Comparison of ENCODE assay signal across 8 cellular contexts in the genomic region with DNA sequence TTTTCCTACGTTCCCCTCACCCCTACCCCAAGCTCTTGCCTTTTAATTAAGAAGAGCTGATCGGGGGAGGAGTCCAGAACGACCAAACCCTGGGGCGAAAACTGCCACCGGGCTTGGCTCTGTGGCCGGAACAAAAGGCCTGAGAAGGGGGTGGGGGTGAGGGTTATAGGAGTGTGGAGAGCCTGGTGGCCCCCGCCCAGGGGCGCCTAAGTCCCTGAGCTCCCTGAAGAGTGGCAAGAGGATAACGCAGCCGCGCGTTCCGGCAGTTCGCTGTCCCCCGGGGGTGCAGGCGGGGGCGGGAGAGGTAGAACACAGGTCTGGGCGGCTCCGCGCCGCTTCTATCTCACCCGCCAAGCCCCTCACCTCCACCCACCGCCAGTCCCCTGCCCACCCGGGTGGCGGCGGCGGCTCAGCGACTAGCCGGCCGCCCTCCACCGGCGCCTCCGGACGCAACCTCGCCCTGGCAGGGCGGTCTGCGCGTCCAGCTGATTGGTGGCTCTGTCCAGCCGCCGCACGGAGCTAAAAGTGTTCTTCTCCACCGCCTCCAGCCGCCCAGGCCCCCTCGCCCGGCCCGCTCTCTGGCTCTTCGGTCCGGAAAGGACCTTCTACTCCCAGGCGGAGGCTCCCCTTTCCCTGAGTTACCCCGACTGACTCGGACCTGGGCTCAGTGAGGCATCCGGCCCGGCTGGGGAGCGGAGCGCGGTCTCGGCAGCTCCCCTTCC. TPM values are rescaled to one million over a fixed set of nuclear protein-coding genes. Genes with fewer than 3 reads are reported as not detected.
DNase-seq lines count a peak whose midpoint lies in the region; ATAC-seq and TF ChIP-seq lines count a peak whose summit lies in the region.

No MANE protein-coding gene starts in this region.

- peak overlapping the region; percentile 96 for H3K4me2 ChIP-seq in HCT116 (ENCODE audit: low read length)

- H3K27me3 ChIP-seq in HCT116 (ENCODE audit: insufficient read depth, low read length) (no peaks in the 10 kb centered on the region), skeletal muscle tissue (ENCODE audit: control insufficient read depth in 3 of 3, insufficient read depth in 3 of 3, low read length in 3 of 3) (peaks cover 51 to 62% (median 53%) of the 10 kb centered on the region in 3 donors)

- no peaks in the 10 kb centered on the region for H3K9me2 ChIP-seq in HCT116 (ENCODE audit: insufficient read depth)

- peak overlapping the region; percentile 58 for H3K9ac ChIP-seq in HCT116 (ENCODE audit: low read length)
- H3K9ac ChIP-seq in skeletal muscle tissue (ENCODE audit: low read depth in 1 of 3, low read length in 3 of 3): no peak overlapping the region

- peak overlapping the region; percentile 72 for H2AFZ ChIP-seq in HCT116 (ENCODE audit: low read depth, low read length, poor library complexity, severe bottlenecking)

- RAD21 ChIA-PET in HCT116 (lab: Charles Lee; ENCODE audit: low non-redundant PET in 1 of 2, low total read pairs in 2 of 2, uncharacterized antibody in 2 of 2, unreplicated experiment in 2 of 2): interaction anchor here in 1 of 2 experiments (2.8 kb wide), 1 partner anchor 19 kb away, joined by 12 read pairs; a partner anchor contains a TSS

- H3K4me3 ChIP-seq in HCT116 (replicated peaks in 1 of 2; ENCODE audit: low read depth in 1 of 2, low read length in 2 of 2): peak overlapping the region; percentile 57 to 62
- H3K4me3 ChIP-seq in skeletal muscle tissue (ENCODE audit: low read length in 3 of 3): peak overlapping the region; percentile 49 to 65 (median 54)

- DNase-seq in HCT116 (ENCODE audit: low read depth, low spot score): no peak
- DNase-seq in T1000 (lab: John Stamatoyannopoulos, UW): peak; percentile 51
- peak; percentile 34 for DNase-seq in left cardiac atrium
- DNase-seq in pons (ENCODE audit: low spot score): no peak

- TSS peak; percentile 96 for BruUV-seq in HCT116 (replicated peaks; lab: Mats Ljungman, UMichigan)

- intact Hi-C loops in HCT116 (cut with micrococcal nuclease): loop anchor here (5.0 kb wide), 1 partner anchor 388 kb away; a partner anchor contains a TSS
- intact Hi-C loops in left cardiac atrium (cut with DNase I): no loop called here

- no peaks in the 10 kb centered on the region for H3K79me2 ChIP-seq in HCT116 (ENCODE audit: insufficient read depth, low read length)

- H3K9me3 ChIP-seq in HCT116 (ENCODE audit: control insufficient read depth in 1 of 2, insufficient read depth in 1 of 2, low read depth in 1 of 2, low read length in 2 of 2) (no peaks in the 10 kb centered on the region), skeletal muscle tissue (ENCODE audit: control insufficient read depth in 3 of 3, low read length in 3 of 3) (no peaks in the 10 kb centered on the region)

- TF ChIP-seq CTCF in HCT116 (IDR thresholded peaks at IDR 0.05 in 2 of 3, conservative IDR thresholded peaks at IDR 0.05 in 1 of 3; ENCODE audit: borderline replicate concordance in 1 of 3, insufficient read depth in 1 of 3, low read depth in 2 of 3, low read length in 2 of 3): no peak

- TF ChIP-seq POLR2A in HCT116 (IDR thresholded peaks at IDR 0.05; ENCODE audit: borderline replicate concordance, extremely low read depth, insufficient read depth, insufficient read length): peak; percentile 14

- POLR2A ChIA-PET in HCT116 (lab: Charles Lee): interaction anchor here (1.5 to 2.9 kb wide), 2 partner anchors 215 to 810 kb away, joined by 3 to 13 read pairs; no protein-coding TSS in a partner anchor

- H3K27ac ChIP-seq in HCT116 (ENCODE audit: low read depth, low read length): peak overlapping the region; percentile 85
- H3K27ac ChIP-seq in skeletal muscle tissue (ENCODE audit: low read depth, low read length): no peak overlapping the region

- ATAC-seq in HCT116: peak; percentile 59
- ATAC-seq in left cardiac atrium: peak; percentile 85 to 86
- ATAC-seq in HG02571 (IDR thresholded peaks at IDR 0.05; ENCODE audit: unreplicated experiment): no peak
- no peak for ATAC-seq in HG03457 (IDR thresholded peaks at IDR 0.05; ENCODE audit: unreplicated experiment)
- ATAC-seq in HG02981 (IDR thresholded peaks at IDR 0.05; ENCODE audit: unreplicated experiment): no peak

- H3K36me3 ChIP-seq in HCT116 (ENCODE audit: control insufficient read depth in 1 of 2, insufficient read depth in 2 of 2, low read length in 2 of 2) (no peaks in the 10 kb centered on the region), skeletal muscle tissue (ENCODE audit: control insufficient read depth in 3 of 3, insufficient read depth in 3 of 3, low read length in 3 of 3) (no peaks in the 10 kb centered on the region)

- no peaks in the 10 kb centered on the region for H4K20me1 ChIP-seq in HCT116 (ENCODE audit: insufficient read depth)

- H3K4me1 ChIP-seq in HCT116 (ENCODE audit: control insufficient read depth in 1 of 2, insufficient read depth in 2 of 2, low read length in 2 of 2) (peaks cover 18 to 28% of the 10 kb centered on the region in 2 experiments; a peak in 3 of 4 replicates), skeletal muscle tissue (ENCODE audit: control insufficient read depth in 3 of 3, insufficient read depth in 3 of 3, low read length in 3 of 3) (peaks cover 10 to 16% (median 15%) of the 10 kb centered on the region in 3 donors)

- CTCF ChIA-PET in HCT116 (lab: Charles Lee): interaction anchor here (0.7 to 3.8 kb wide), 5 partner anchors 14 to 811 kb away, joined by 3 to 39 read pairs (median 30); a partner anchor contains a TSS

- 0 out of 2 replicates have a peak, but pooled peaks have one; percentile 1 for TF ChIP-seq RAD21 in HCT116 (IDR thresholded peaks at IDR 0.05; ENCODE audit: low read depth)

TF ChIP-seq in HCT116, 20 proteins besides CTCF, POLR2A, EP300 and RAD21:
- TF ChIP-seq CEBPB (IDR thresholded peaks at IDR 0.05; ENCODE audit: low read depth) (no peak), CBX3 (IDR thresholded peaks at IDR 0.05; ENCODE audit: low read depth) (no peak), ELF1 (IDR thresholded peaks at IDR 0.05; ENCODE audit: borderline replicate concordance, low read depth) (no peak), TCF7L2 (IDR thresholded peaks at IDR 0.05; ENCODE audit: borderline replicate concordance, extremely low read depth, insufficient read depth, insufficient read length) (no peak), EGR1 (IDR thresholded peaks at IDR 0.05; ENCODE audit: low read depth) (no peak), SIN3A (IDR thresholded peaks at IDR 0.05; ENCODE audit: low read depth) (peak; percentile 22), ZNF274 (IDR thresholded peaks at IDR 0.05; ENCODE audit: low read depth, low read length) (no peak), EZH2 (IDR thresholded peaks at IDR 0.05) (no peak)
- TF ChIP-seq, protein P1, sequence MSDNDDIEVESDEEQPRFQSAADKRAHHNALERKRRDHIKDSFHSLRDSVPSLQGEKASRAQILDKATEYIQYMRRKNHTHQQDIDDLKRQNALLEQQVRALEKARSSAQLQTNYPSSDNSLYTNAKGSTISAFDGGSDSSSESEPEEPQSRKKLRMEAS (IDR thresholded peaks at IDR 0.05): no peak
- TF ChIP-seq, protein P2, sequence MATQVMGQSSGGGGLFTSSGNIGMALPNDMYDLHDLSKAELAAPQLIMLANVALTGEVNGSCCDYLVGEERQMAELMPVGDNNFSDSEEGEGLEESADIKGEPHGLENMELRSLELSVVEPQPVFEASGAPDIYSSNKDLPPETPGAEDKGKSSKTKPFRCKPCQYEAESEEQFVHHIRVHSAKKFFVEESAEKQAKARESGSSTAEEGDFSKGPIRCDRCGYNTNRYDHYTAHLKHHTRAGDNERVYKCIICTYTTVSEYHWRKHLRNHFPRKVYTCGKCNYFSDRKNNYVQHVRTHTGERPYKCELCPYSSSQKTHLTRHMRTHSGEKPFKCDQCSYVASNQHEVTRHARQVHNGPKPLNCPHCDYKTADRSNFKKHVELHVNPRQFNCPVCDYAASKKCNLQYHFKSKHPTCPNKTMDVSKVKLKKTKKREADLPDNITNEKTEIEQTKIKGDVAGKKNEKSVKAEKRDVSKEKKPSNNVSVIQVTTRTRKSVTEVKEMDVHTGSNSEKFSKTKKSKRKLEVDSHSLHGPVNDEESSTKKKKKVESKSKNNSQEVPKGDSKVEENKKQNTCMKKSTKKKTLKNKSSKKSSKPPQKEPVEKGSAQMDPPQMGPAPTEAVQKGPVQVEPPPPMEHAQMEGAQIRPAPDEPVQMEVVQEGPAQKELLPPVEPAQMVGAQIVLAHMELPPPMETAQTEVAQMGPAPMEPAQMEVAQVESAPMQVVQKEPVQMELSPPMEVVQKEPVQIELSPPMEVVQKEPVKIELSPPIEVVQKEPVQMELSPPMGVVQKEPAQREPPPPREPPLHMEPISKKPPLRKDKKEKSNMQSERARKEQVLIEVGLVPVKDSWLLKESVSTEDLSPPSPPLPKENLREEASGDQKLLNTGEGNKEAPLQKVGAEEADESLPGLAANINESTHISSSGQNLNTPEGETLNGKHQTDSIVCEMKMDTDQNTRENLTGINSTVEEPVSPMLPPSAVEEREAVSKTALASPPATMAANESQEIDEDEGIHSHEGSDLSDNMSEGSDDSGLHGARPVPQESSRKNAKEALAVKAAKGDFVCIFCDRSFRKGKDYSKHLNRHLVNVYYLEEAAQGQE (IDR thresholded peaks at IDR 0.05; ENCODE audit: low read depth): peak; percentile 63

RNA-seq across cellular contexts. Expression of a gene that starts 18.8 kb away (rescaled TPM):
- total RNA-seq in HCT116 (2021; ENCODE audit: unreplicated experiment) (22.0 TPM), left cardiac atrium (under 1 TPM; 0.08 to 0.09 TPM), skeletal muscle tissue (1.0 TPM)
- polyA plus RNA-seq in HCT116 (2012): 3.9 and 5.0 TPM in 2 replicates

Comparison
In these comparisons a context has a peak if more than half of its experiments do, and no peak if none do; other contexts are left out.
1. ATAC-seq: peak in HCT116 (single experiment) and left cardiac atrium (2 of 2); none in HG02571 (single experiment), HG03457 (single experiment) and HG02981 (single experiment).
2. DNase-seq: peak in T1000 (single experiment) and left cardiac atrium (single experiment); none in HCT116 (single experiment) and pons (single experiment).
3. RNA of a gene that starts 18.8 kb away (total RNA-seq): 22.0 TPM in HCT116 (single experiment); 1.0 TPM in skeletal muscle tissue (single experiment) and 0.08 to 0.09 TPM in left cardiac atrium; every median in the first group is over 10 times any median in the second.